ENCODE assay signal across 9 cellular contexts in genomic region chr10:79239930-79240713, GRCh38.
DNase-seq lines count a peak whose midpoint lies in the region; ATAC-seq, FAIRE-seq and TF ChIP-seq lines count a peak whose summit lies in the region.
"Had no signal": no experiment of that assay in that cellular context is flagged by ENCODE, and none has a peak within 500 bp of the region (broad histone marks: within the 10 kb centered on the region; RNA-seq: fewer than 3 reads in every experiment).

No MANE protein-coding gene starts in this region.

- no peak overlapping the region for H3K4me2 ChIP-seq in K562 (ENCODE audit: insufficient read depth, low read length)

- TF ChIP-seq CTCF in heart left ventricle (IDR thresholded peaks at IDR 0.05), result no peak
- TF ChIP-seq CTCF in K562 (IDR thresholded peaks at IDR 0.05 in 2 of 3, conservative IDR thresholded peaks at IDR 0.05 in 1 of 3; ENCODE audit: insufficient read depth in 2 of 3, low read depth in 1 of 3, low read length in 3 of 3), result no peak
- no peak for TF ChIP-seq CTCF in upper lobe of left lung (IDR thresholded peaks at IDR 0.05)

- POLR2A ChIA-PET in K562 (lab: Yijun Ruan, JAX), result interaction anchor here (0.8 to 1.9 kb wide), 5 partner anchors 9 to 522 kb away, joined by 3 to 5 read pairs (median 5); no protein-coding TSS in a partner anchor

- BruUV-seq in K562 (replicated peaks; lab: Mats Ljungman, UMichigan), result no TSS peak

- TF ChIP-seq EP300 in K562 (IDR thresholded peaks at IDR 0.05; ENCODE audit: low read length) (no peak), upper lobe of left lung (IDR thresholded peaks at IDR 0.05) (no peak)

- H3K4me3 ChIP-seq in heart left ventricle (no peak overlapping the region), K562 (no peak overlapping the region), mesodermal cell (ENCODE audit: extremely low read depth, insufficient read depth, low read length, poor library complexity, severe bottlenecking) (no peak overlapping the region), upper lobe of left lung (no peak overlapping the region)

- no peaks in the 10 kb centered on the region for H3K79me2 ChIP-seq in K562 (ENCODE audit: control insufficient read depth, insufficient read depth, low read length)

- intact Hi-C loops in heart left ventricle (cut with DNase I), result loop anchor here in 2 of 10 donors (2.0 to 5.0 kb wide), 2 partner anchors 17 to 47 kb away; no protein-coding TSS in a partner anchor
- intact Hi-C loops in cardiac septum (cut with DNase I), result no loop called here
- intact Hi-C loops in K562 (cut with micrococcal nuclease), result no loop called here

- in situ Hi-C loops in K562 (cut with MboI), result no loop called here

- no peak for ATAC-seq in heart left ventricle
- peak; percentile 63 for ATAC-seq in K562
- ATAC-seq in upper lobe of left lung (ENCODE audit: low FRiP score in 2 of 2), result no peak

- no peak for DNase-seq in heart left ventricle
- DNase-seq in cardiac septum (ENCODE audit: low spot score), result no peak
- peak; percentile 51 to 57 (median 52) for DNase-seq in K562 (ENCODE audit: extremely low read depth in 1 of 4, low spot score in 3 of 4)
- peak in 1 of 2 donors; percentile 61 for DNase-seq in upper lobe of left lung
- DNase-seq in NCI-H1417 treated with DMSO at 0.1 percent for 48 hours (lab: John Stamatoyannopoulos, UW), result no peak
- DNase-seq in T-helper 1 cell, result no peak
- DNase-seq in DMS 273 treated with DMSO at 0.1 percent for 48 hours (lab: John Stamatoyannopoulos, UW), result no peak
- DNase-seq: SHP77 had no signal

- no peaks in the 10 kb centered on the region for H3K27me3 ChIP-seq in heart left ventricle
- no peaks in the 10 kb centered on the region for H3K27me3 ChIP-seq in K562 (ENCODE audit: control insufficient read depth in 2 of 2, insufficient read depth in 2 of 2, low read length in 2 of 2)
- no peaks in the 10 kb centered on the region for H3K27me3 ChIP-seq in upper lobe of left lung

- FAIRE-seq in K562 (lab: Jason Lieb, UNC), result peak; percentile 54

- H3K4me1 ChIP-seq in heart left ventricle (peaks cover 33 to 95% (median 81%) of the 10 kb centered on the region in 12 donors), K562 (replicated peaks in 1 of 2; ENCODE audit: control insufficient read depth in 2 of 2, insufficient read depth in 2 of 2, low read length in 2 of 2) (peaks cover 16 to 27% of the 10 kb centered on the region in 2 experiments), mesodermal cell (ENCODE audit: control insufficient read depth, insufficient read depth, low read length, poor library complexity, severe bottlenecking) (peaks cover 72% of the 10 kb centered on the region), upper lobe of left lung (peaks cover 77 to 100% (median 90%) of the 10 kb centered on the region in 4 donors)

- H3K27ac ChIP-seq in heart left ventricle (peak overlapping the region in 10 of 12 donors; percentile 11 to 93 (median 78)), K562 (ENCODE audit: extremely low read depth, low read depth, low read length) (no peak overlapping the region), mesodermal cell (ENCODE audit: low read depth, low read length, severe bottlenecking) (peak overlapping the region; percentile 81), upper lobe of left lung (peak overlapping the region; percentile 68 to 84 (median 80))

- H3K36me3 ChIP-seq in heart left ventricle (peaks cover 0 to 10% (median 0%) of the 10 kb centered on the region in 9 donors), K562 (ENCODE audit: control insufficient read depth, insufficient read depth, low read length) (no peaks in the 10 kb centered on the region; the same call in 2 of the 3 replicates), mesodermal cell (ENCODE audit: control insufficient read depth, insufficient read depth, low read length) (peaks cover 36% of the 10 kb centered on the region), upper lobe of left lung (peaks cover 0 to 3% (median 1%) of the 10 kb centered on the region in 4 donors)

- 63 to 81% (median 67%) methylated on average over 32 of the region's 32 CpGs for WGBS in heart left ventricle, 4 donors
- WGBS in K562 (ENCODE audit: insufficient coverage, low coverage, missing lambda C conversion rate), result 57% methylated on average over 32 of the region's 32 CpGs
- 9 to 10% methylated on average over 20 to 26 of the region's 32 CpGs for WGBS in mesodermal cell (ENCODE audit: insufficient coverage in 2 of 2), 2 experiments
- 43 to 78% methylated on average over 19 to 31 of the region's 32 CpGs for WGBS in upper lobe of left lung, 2 donors

- TF ChIP-seq RAD21 in K562 (CRISPR knock-in tag; conservative IDR thresholded peaks at IDR 0.05 in 1 of 2, IDR thresholded peaks at IDR 0.05 in 1 of 2), result no peak

- peak overlapping the region in 1 of 2 experiments; percentile 68; a peak in 2 of 4 replicates for H3K9ac ChIP-seq in K562 (ENCODE audit: insufficient read depth in 1 of 2, low read depth in 2 of 2, low read length in 2 of 2)

- H3K9me3 ChIP-seq in heart left ventricle (no peaks in the 10 kb centered on the region), K562 (replicated peaks; ENCODE audit: control insufficient read depth, insufficient read depth, low read depth, low read length) (no peaks in the 10 kb centered on the region; the same call in 1 of the 2 replicates), mesodermal cell (ENCODE audit: control insufficient read depth, low read length) (no peaks in the 10 kb centered on the region), upper lobe of left lung (no peaks in the 10 kb centered on the region)

- CTCF ChIA-PET in K562 (lab: Yijun Ruan, JAX; ENCODE audit: low intra/inter-chr PET ratio), result no interaction called here

- TF ChIP-seq POLR2A in heart left ventricle (IDR thresholded peaks at IDR 0.05) (no peak), K562 (conservative IDR thresholded peaks at IDR 0.05) (no peak), upper lobe of left lung (IDR thresholded peaks at IDR 0.05) (no peak)

- no peak overlapping the region for H2AFZ ChIP-seq in K562 (ENCODE audit: low read depth, low read length)

- peaks cover 21% of the 10 kb centered on the region for H4K20me1 ChIP-seq in K562 (replicated peaks; ENCODE audit: control insufficient read depth, insufficient read depth, low read length)

- no peaks in the 10 kb centered on the region for H3K9me1 ChIP-seq in K562 (ENCODE audit: control insufficient read depth, insufficient read depth, low read length)

TF ChIP-seq in K562, 482 proteins besides CTCF, POLR2A, EP300 and RAD21:
- no peak for TF ChIP-seq ZNF77 (CRISPR knock-in tag; IDR thresholded peaks at IDR 0.05)
- TF ChIP-seq HEY1 (CRISPR knock-in tag; IDR thresholded peaks at IDR 0.05; ENCODE audit: borderline replicate concordance), result peak; percentile 13; the same call in 1 of the 2 replicates
- TF ChIP-seq ZBTB33 (CRISPR knock-in tag; IDR thresholded peaks at IDR 0.05), result peak; percentile 85
- no peak for TF ChIP-seq SP2 (IDR thresholded peaks at IDR 0.05; ENCODE audit: extremely low read depth, low read depth, low read length, poor library complexity, severe bottlenecking)
- peak; percentile 49; the same call in 1 of the 2 replicates for TF ChIP-seq LEF1 (IDR thresholded peaks at IDR 0.05)
- TF ChIP-seq RCOR1 (IDR thresholded peaks at IDR 0.05; ENCODE audit: borderline replicate concordance in 1 of 2, low read depth in 2 of 2, low read length in 2 of 2), result peak in 1 of 2 experiments; percentile 32; a peak in 1 of 4 replicates
- 0 out of 2 replicates have a peak, but pooled peaks have one; percentile 15 for TF ChIP-seq CXXC5 (CRISPR knock-in tag; IDR thresholded peaks at IDR 0.05)
- TF ChIP-seq, protein P1, sequence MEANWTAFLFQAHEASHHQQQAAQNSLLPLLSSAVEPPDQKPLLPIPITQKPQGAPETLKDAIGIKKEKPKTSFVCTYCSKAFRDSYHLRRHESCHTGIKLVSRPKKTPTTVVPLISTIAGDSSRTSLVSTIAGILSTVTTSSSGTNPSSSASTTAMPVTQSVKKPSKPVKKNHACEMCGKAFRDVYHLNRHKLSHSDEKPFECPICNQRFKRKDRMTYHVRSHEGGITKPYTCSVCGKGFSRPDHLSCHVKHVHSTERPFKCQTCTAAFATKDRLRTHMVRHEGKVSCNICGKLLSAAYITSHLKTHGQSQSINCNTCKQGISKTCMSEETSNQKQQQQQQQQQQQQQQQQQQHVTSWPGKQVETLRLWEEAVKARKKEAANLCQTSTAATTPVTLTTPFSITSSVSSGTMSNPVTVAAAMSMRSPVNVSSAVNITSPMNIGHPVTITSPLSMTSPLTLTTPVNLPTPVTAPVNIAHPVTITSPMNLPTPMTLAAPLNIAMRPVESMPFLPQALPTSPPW (CRISPR knock-in tag; IDR thresholded peaks at IDR 0.05), result peak; percentile 76
- TF ChIP-seq MAZ (CRISPR knock-in tag; conservative IDR thresholded peaks at IDR 0.05 in 1 of 2, IDR thresholded peaks at IDR 0.05 in 1 of 2), result peak in 1 of 2 experiments; percentile 24; a peak in 1 of 4 replicates
TF ChIP-seq in K562: peak in this region for 7.

Comparison
In these comparisons a context has a peak if more than half of its experiments do, and no peak if none do; other contexts are left out.
1. DNase-seq: peak in K562 (4 of 4); none in heart left ventricle (0 of 5), cardiac septum (single experiment), NCI-H1417 treated with DMSO at 0.1 percent for 48 hours (single experiment), T-helper 1 cell (0 of 5) and DMS 273 treated with DMSO at 0.1 percent for 48 hours (single experiment).